ENCODE assay signal across 27 cellular contexts in genomic region chr7:158725506-158725800, GRCh38. TPM values are rescaled to one million over a fixed set of nuclear protein-coding genes. Genes with fewer than 3 reads are reported as not detected.
DNase-seq lines count a peak whose midpoint lies in the region; ATAC-seq, FAIRE-seq and TF ChIP-seq lines count a peak whose summit lies in the region.
"Had no signal": no experiment of that assay in that cellular context is flagged by ENCODE, and none has a peak within 500 bp of the region (broad histone marks: within the 10 kb centered on the region; RNA-seq: fewer than 3 reads in every experiment).

No MANE protein-coding gene starts in this region.

- peak overlapping the region; percentile 37 for H3K27ac Mint-ChIP-seq in activated CD8-positive, alpha-beta memory T cell treated with anti-CD3 and anti-CD28 coated beads, Interleukin-2, amount 10 ng/mL, durations not matched to agents 7 days and 5 days
- H3K27ac Mint-ChIP-seq: CD14-positive monocyte; CD4-positive, alpha-beta T cell; HFFc6 had no signal

- H3K4me1 Mint-ChIP-seq in activated CD8-positive, alpha-beta memory T cell treated with anti-CD3 and anti-CD28 coated beads, Interleukin-2, amount 10 ng/mL, durations not matched to agents 7 days and 5 days: no peaks in the 10 kb centered on the region

- no peaks in the 10 kb centered on the region for H3K27me3 ChIP-seq in HCT116 (ENCODE audit: insufficient read depth, low read length)
- H3K27me3 ChIP-seq in PC-3 (ENCODE audit: low read length): no peaks in the 10 kb centered on the region
- no peaks in the 10 kb centered on the region for H3K27me3 ChIP-seq in GM12878 (replicated peaks in 1 of 2; ENCODE audit: control insufficient read depth in 2 of 2, insufficient read depth in 2 of 2, low read length in 1 of 2)
- H3K27me3 ChIP-seq: BE2C; BLaER1 treated with 17β-estradiol and CSF1 and Interleukin-3, amounts not matched to agents 10 nM and 100 nM had no signal

- TF ChIP-seq EP300 in GM12878 (IDR thresholded peaks at IDR 0.05; ENCODE audit: borderline replicate concordance in 1 of 2, control insufficient read depth in 1 of 2, low read depth in 2 of 2, low read length in 2 of 2): no peak

- intact Hi-C loops in HCT116 (cut with micrococcal nuclease): no loop called here
- intact Hi-C loops in PC-3 (cut with micrococcal nuclease): no loop called here
- intact Hi-C loops in GM12878 (cut with micrococcal nuclease; ENCODE audit: unreplicated experiment): no loop called here
- intact Hi-C loops in left cardiac atrium (cut with DNase I): no loop called here

- H3K27ac ChIP-seq in HCT116 (ENCODE audit: low read depth, low read length): no peak overlapping the region
- H3K27ac ChIP-seq in PC-3 (ENCODE audit: low read length): no peak overlapping the region
- no peak overlapping the region for H3K27ac ChIP-seq in GM12878 (ENCODE audit: control insufficient read depth, insufficient read depth)
- H3K27ac ChIP-seq: A549; BLaER1 treated with 17β-estradiol and CSF1 and Interleukin-3, amounts not matched to agents 10 nM and 100 nM had no signal

- WGBS in GM12878 (ENCODE audit: insufficient coverage, insufficient replicate concordance, low lambda C conversion rate, missing lambda C conversion rate): 31% methylated on average over 4 of the region's 4 CpGs

- no peak for FAIRE-seq in GM12878 (lab: Jason Lieb, UNC)
- FAIRE-seq: A549, D721Med, GM12891, GM18507 had no signal

- H3K4me2 ChIP-seq in HCT116 (ENCODE audit: low read length) (no peak overlapping the region), PC-3 (ENCODE audit: low read length) (no peak overlapping the region), GM12878 (ENCODE audit: control insufficient read depth, insufficient read depth) (no peak overlapping the region)
- H3K4me2 ChIP-seq: A549; BLaER1 treated with 17β-estradiol and CSF1 and Interleukin-3, amounts not matched to agents 10 nM and 100 nM had no signal

- ATAC-seq in activated CD8-positive, alpha-beta memory T cell treated with anti-CD3 and anti-CD28 coated beads, Interleukin-2, amount 10 ng/mL, durations not matched to agents 7 days and 5 days: no peak
- ATAC-seq in HCT116 (no peak), PC-3 (no peak), GM12878 (no peak), left cardiac atrium (no peak)

- H3K9me2 ChIP-seq in HCT116 (ENCODE audit: insufficient read depth): no peaks in the 10 kb centered on the region
- H3K9me2 ChIP-seq in PC-3 (replicated peaks; ENCODE audit: low read length): no peaks in the 10 kb centered on the region

- peaks cover 9% of the 10 kb centered on the region for H3K36me3 Mint-ChIP-seq in activated CD8-positive, alpha-beta memory T cell treated with anti-CD3 and anti-CD28 coated beads, Interleukin-2, amount 10 ng/mL, durations not matched to agents 7 days and 5 days

- CTCF ChIA-PET in activated CD8-positive, alpha-beta memory T cell treated with anti-CD3 and anti-CD28 coated beads, Interleukin-2, amount 10 ng/mL, durations not matched to agents 7 days and 5 days (lab: Charles Lee): no interaction called here
- CTCF ChIA-PET in HCT116 (lab: Charles Lee): no interaction called here
- CTCF ChIA-PET in PC-3 (lab: Charles Lee): no interaction called here
- CTCF ChIA-PET in GM12878 (lab: Yijun Ruan, JAX): no interaction called here

- no peak overlapping the region for H3K9ac ChIP-seq in HCT116 (ENCODE audit: low read length)
- no peak overlapping the region for H3K9ac ChIP-seq in PC-3 (ENCODE audit: low read length)
- H3K9ac ChIP-seq in GM12878 (ENCODE audit: control insufficient read depth, insufficient read depth, low read length): no peak overlapping the region
- H3K9ac ChIP-seq: BLaER1 treated with 17β-estradiol and CSF1 and Interleukin-3, amounts not matched to agents 10 nM and 100 nM had no signal

- H3K9me3 ChIP-seq in HCT116 (ENCODE audit: control insufficient read depth in 1 of 2, insufficient read depth in 1 of 2, low read depth in 1 of 2, low read length in 2 of 2) (no peaks in the 10 kb centered on the region), PC-3 (ENCODE audit: low read length) (no peaks in the 10 kb centered on the region), GM12878 (replicated peaks; ENCODE audit: control insufficient read depth, insufficient read depth, low read length) (no peaks in the 10 kb centered on the region)
- H3K9me3 ChIP-seq: A549, BE2C had no signal

- H3K4me1 ChIP-seq in HCT116 (ENCODE audit: control insufficient read depth in 1 of 2, insufficient read depth in 2 of 2, low read length in 2 of 2) (no peaks in the 10 kb centered on the region), PC-3 (ENCODE audit: insufficient read depth, low read length) (no peaks in the 10 kb centered on the region), GM12878 (ENCODE audit: control insufficient read depth, insufficient read depth, low read length) (no peaks in the 10 kb centered on the region)
- H3K4me1 ChIP-seq: A549, BE2C had no signal

- no peak for DNase-seq in activated CD8-positive, alpha-beta memory T cell treated with anti-CD3 and anti-CD28 coated beads, Interleukin-2, amount 10 ng/mL, durations not matched to agents 7 days and 5 days
- DNase-seq in activated CD8-positive, alpha-beta memory T cell treated with anti-CD3 and anti-CD28 coated beads, Interleukin-2, amount 50 U/mL, for 48 hours: no peak
- DNase-seq in HCT116 (ENCODE audit: low read depth, low spot score) (no peak), PC-3 (no peak), GM12878 (ENCODE audit: low read depth, low spot score) (no peak), kidney glomerular epithelial cell (lab: John Stamatoyannopoulos, UW) (no peak), left cardiac atrium (no peak)
- DNase-seq: 8988T; ACHN; AML-193; BE2C; CD4-positive, alpha-beta T cell; CD8-positive, alpha-beta memory T cell; DMS 273 treated with DMSO at 0.1 percent for 48 hours; DMS79; EL; GDM1; GOT3; H7; HCEC 1CT; HFFc6 had no signal

- BruUV-seq in HCT116 (replicated peaks; lab: Mats Ljungman, UMichigan) (TSS peak; percentile 36), PC-3 (replicated peaks; lab: Mats Ljungman, UMichigan) (TSS peak; percentile 20), GM12878 (replicated peaks; lab: Mats Ljungman, UMichigan) (TSS peak; percentile 62)

- RAD21 ChIA-PET in HCT116 (lab: Charles Lee; ENCODE audit: low non-redundant PET in 1 of 2, low total read pairs in 2 of 2, uncharacterized antibody in 2 of 2, unreplicated experiment in 2 of 2): no interaction called here
- RAD21 ChIA-PET in GM12878 (lab: Charles Lee; ENCODE audit: unreplicated experiment): no interaction called here

- TF ChIP-seq CTCF in HCT116 (IDR thresholded peaks at IDR 0.05 in 2 of 3, conservative IDR thresholded peaks at IDR 0.05 in 1 of 3; ENCODE audit: borderline replicate concordance in 1 of 3, insufficient read depth in 1 of 3, low read depth in 2 of 3, low read length in 2 of 3) (no peak), PC-3 (conservative IDR thresholded peaks at IDR 0.05; ENCODE audit: low read depth, low read length) (no peak), GM12878 (IDR thresholded peaks at IDR 0.05 in 2 of 3, conservative IDR thresholded peaks at IDR 0.05 in 1 of 3; ENCODE audit: control insufficient read depth in 2 of 3, extremely low read depth in 1 of 3, insufficient read depth in 1 of 3, low read depth in 3 of 3, low read length in 3 of 3) (no peak)

- H2AFZ ChIP-seq in HCT116 (ENCODE audit: low read depth, low read length, poor library complexity, severe bottlenecking) (no peak overlapping the region), PC-3 (ENCODE audit: low read length) (no peak overlapping the region), GM12878 (ENCODE audit: control insufficient read depth, low read depth, low read length) (no peak overlapping the region)

- TF ChIP-seq POLR2A in HCT116 (IDR thresholded peaks at IDR 0.05; ENCODE audit: borderline replicate concordance, extremely low read depth, insufficient read depth, insufficient read length) (no peak), GM12878 (IDR thresholded peaks at IDR 0.05; ENCODE audit: low read depth, low read length) (no peak)

- no peaks in the 10 kb centered on the region for H3K79me2 ChIP-seq in HCT116 (ENCODE audit: insufficient read depth, low read length)
- H3K79me2 ChIP-seq in PC-3 (ENCODE audit: low read length): no peaks in the 10 kb centered on the region
- H3K79me2 ChIP-seq in GM12878 (ENCODE audit: control insufficient read depth, insufficient read depth, low read length): no peaks in the 10 kb centered on the region

- POLR2A ChIA-PET in HCT116 (lab: Charles Lee): no interaction called here
- POLR2A ChIA-PET in PC-3 (lab: Charles Lee; ENCODE audit: unreplicated experiment): no interaction called here
- POLR2A ChIA-PET in GM12878 (lab: Charles Lee): no interaction called here

- H3K36me3 ChIP-seq in HCT116 (ENCODE audit: control insufficient read depth in 1 of 2, insufficient read depth in 2 of 2, low read length in 2 of 2) (peaks cover 0 to 3% of the 10 kb centered on the region in 2 experiments; a peak in 2 of 4 replicates), PC-3 (ENCODE audit: low read depth, low read length) (no peaks in the 10 kb centered on the region; the same call in 1 of the 2 replicates), GM12878 (ENCODE audit: control insufficient read depth in 2 of 2, insufficient read depth in 2 of 2, low read length in 1 of 2) (no peaks in the 10 kb centered on the region)
- H3K36me3 ChIP-seq: BE2C had no signal

- H3F3A ChIP-seq in PC-3 (ENCODE audit: low read length, unreplicated experiment): no peaks in the 10 kb centered on the region

- H3K9me3 Mint-ChIP-seq in activated CD8-positive, alpha-beta memory T cell treated with anti-CD3 and anti-CD28 coated beads, Interleukin-2, amount 10 ng/mL, durations not matched to agents 7 days and 5 days (ENCODE audit: low read depth): no peaks in the 10 kb centered on the region
- H3K9me3 Mint-ChIP-seq: CD14-positive monocyte, HFFc6 had no signal

- no peaks in the 10 kb centered on the region for H4K20me1 ChIP-seq in HCT116 (ENCODE audit: insufficient read depth)
- no peaks in the 10 kb centered on the region for H4K20me1 ChIP-seq in PC-3 (ENCODE audit: low read length)
- no peaks in the 10 kb centered on the region for H4K20me1 ChIP-seq in GM12878 (ENCODE audit: control insufficient read depth, insufficient read depth)
- H4K20me1 ChIP-seq: BLaER1 treated with 17β-estradiol and CSF1 and Interleukin-3, amounts not matched to agents 10 nM and 100 nM had no signal

- in situ Hi-C loops in GM12878 (cut with MboI): no loop called here

- no peak overlapping the region for H3K4me3 ChIP-seq in HCT116 (replicated peaks in 1 of 2; ENCODE audit: low read depth in 1 of 2, low read length in 2 of 2)
- no peak overlapping the region for H3K4me3 ChIP-seq in PC-3 (ENCODE audit: low read length)
- no peak overlapping the region for H3K4me3 ChIP-seq in GM12878
- H3K4me3 ChIP-seq: A549; BLaER1 treated with 17β-estradiol and CSF1 and Interleukin-3, amounts not matched to agents 10 nM and 100 nM had no signal

- H3K27me3 Mint-ChIP-seq in activated CD8-positive, alpha-beta memory T cell treated with anti-CD3 and anti-CD28 coated beads, Interleukin-2, amount 10 ng/mL, durations not matched to agents 7 days and 5 days: no peaks in the 10 kb centered on the region
- H3K27me3 Mint-ChIP-seq: CD4-positive, alpha-beta T cell; CD8-positive, alpha-beta memory T cell had no signal

- SMC1A ChIA-PET in GM12878 (lab: Charles Lee; ENCODE audit: uncharacterized antibody, unreplicated experiment): no interaction called here

- no peak for TF ChIP-seq RAD21 in HCT116 (IDR thresholded peaks at IDR 0.05; ENCODE audit: low read depth)
- no peak for TF ChIP-seq RAD21 in GM12878 (IDR thresholded peaks at IDR 0.05; ENCODE audit: insufficient read depth, low read depth, low read length)

- no peak overlapping the region for H3K4me3 Mint-ChIP-seq in activated CD8-positive, alpha-beta memory T cell treated with anti-CD3 and anti-CD28 coated beads, Interleukin-2, amount 10 ng/mL, durations not matched to agents 7 days and 5 days
- H3K4me3 Mint-ChIP-seq: CD14-positive monocyte; CD4-positive, alpha-beta T cell; CD8-positive, alpha-beta memory T cell; HFFc6 had no signal

RNA-seq across cellular contexts. Expression of gene NCAPG2, which starts 20.8 kb away (rescaled TPM):
- 100 to 1,000 TPM; 146 to 182 TPM for total RNA-seq in activated CD8-positive, alpha-beta memory T cell treated with anti-CD3 and anti-CD28 coated beads, Interleukin-2, amount 10 ng/mL, durations not matched to agents 7 days and 5 days
- total RNA-seq in HCT116 (2021; ENCODE audit: unreplicated experiment): 73.1 TPM
- polyA plus RNA-seq in HCT116 (2012): 54.1 and 74.7 TPM in 2 replicates
- total RNA-seq in PC-3 (2014; rRNA removed): 49.2 and 50.2 TPM in 2 replicates
- 56.7 and 59.9 TPM in 2 replicates for total RNA-seq in GM12878 (2013; cell fraction: nucleolus; rRNA removed)
- total RNA-seq in GM12878 (2014; rRNA removed): 36.1 and 36.9 TPM in 2 replicates
- total RNA-seq in GM12878 (2014; rRNA removed; fragmentation: Illumina TruSeq; extraction: Trizol): 48.2 and 48.6 TPM in 2 replicates
- total RNA-seq in GM12878 (2021): 67.2 and 78.2 TPM in 2 replicates
- polyA plus RNA-seq in GM12878 (2011; ENCODE audit: low read depth): 18.6 TPM
- 44.0 and 56.1 TPM in 2 replicates for polyA plus RNA-seq in GM12878 (2011; rRNA removed)
- polyA plus RNA-seq in GM12878 (2011; cell fraction: cytosol; rRNA removed): 37.0 and 37.2 TPM in 2 replicates
- 37.7 and 50.7 TPM in 2 replicates for polyA plus RNA-seq in GM12878 (2011; cell fraction: nucleus; rRNA removed)
- 24.4 and 28.3 TPM in 2 replicates for polyA plus RNA-seq in GM12878 (2012)
- 52.9 and 56.3 TPM in 2 replicates for polyA plus RNA-seq in GM12878 (2014; fragmentation: Illumina TruSeq; extraction: Trizol)
- 10 to 100 TPM; 11.2 to 27.9 TPM for polyA plus RNA-seq in GM12878 (2014; fragmentation: Nextera tagmentation; extraction: Ambion mirVana)
- 46.4 and 49.9 TPM in 2 replicates for polyA plus RNA-seq in GM12878 (2014; rRNA removed)
- 10 to 100 TPM; 68.9 to 74.0 TPM for polyA plus RNA-seq in GM12878 (2016; fragmentation: Nextera tagmentation; extraction: Ambion mirVana)
- 107 and 117 TPM in 2 replicates for polyA minus RNA-seq in GM12878 (2011; rRNA and poly(A)+ RNA removed)
- polyA minus RNA-seq in GM12878 (2011; cell fraction: cytosol; rRNA and poly(A)+ RNA removed): 18.9 and 23.1 TPM in 2 replicates
- 42.8 and 70.3 TPM in 2 replicates for polyA minus RNA-seq in GM12878 (2011; cell fraction: nucleus; rRNA and poly(A)+ RNA removed)
- 1 to 10 TPM; 6.4 to 8.6 TPM for total RNA-seq in left cardiac atrium
